Comparison of ENCODE assay signal across 8 cellular contexts in the genomic region with DNA sequence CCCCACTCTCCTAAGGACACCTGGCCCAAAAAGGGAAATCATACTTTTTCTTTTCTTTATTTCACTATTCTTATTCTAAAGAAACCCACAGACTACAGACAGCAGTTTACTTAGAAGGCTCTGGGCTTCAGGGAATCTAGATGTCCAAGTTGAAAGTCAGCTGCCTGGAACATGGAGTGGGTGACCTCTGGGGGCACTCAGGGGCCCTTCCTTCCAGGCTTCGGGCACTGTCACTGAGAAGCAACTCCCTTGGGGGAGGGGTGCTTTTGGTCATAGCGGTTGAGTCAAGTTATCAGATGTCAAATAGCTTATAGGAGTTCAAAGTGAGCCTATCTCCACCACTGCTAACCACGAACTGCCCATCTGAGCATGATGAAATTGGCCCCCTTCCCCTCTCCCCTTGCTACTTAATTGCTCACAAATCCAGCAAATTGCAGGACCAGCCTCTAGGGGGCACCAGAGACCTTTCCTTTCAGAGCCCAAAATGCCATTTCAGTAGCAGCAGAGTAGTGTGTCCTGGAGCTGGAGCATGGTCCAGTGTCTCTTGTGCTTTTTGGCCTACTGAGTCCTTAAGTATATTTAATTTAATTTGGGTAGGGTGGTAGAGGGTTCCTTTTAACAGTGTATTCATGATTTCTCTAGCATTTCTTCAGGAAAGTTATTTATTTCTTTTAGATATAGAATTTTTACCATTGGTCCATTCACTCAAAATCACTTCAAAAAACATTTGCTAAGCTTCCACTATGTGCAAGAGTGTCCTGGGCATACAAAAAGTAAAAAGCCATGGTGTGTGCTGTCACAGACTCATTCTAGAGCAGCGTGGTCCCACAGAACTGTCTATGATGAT.
A peak's percentile ranks its signal among the peaks of the same experiment; 100 is the strongest.
DNase-seq lines count a peak whose midpoint lies in the region; ATAC-seq lines count a peak whose summit lies in the region.

No MANE protein-coding gene starts in this region.

- no peak overlapping the region for H3K4me3 ChIP-seq in mesenchymal stem cell (ENCODE audit: insufficient read depth in 1 of 2, low read depth in 1 of 2, low read length in 2 of 2)

- ATAC-seq in HG03139 (IDR thresholded peaks at IDR 0.05; ENCODE audit: unreplicated experiment) (peak; percentile 69), GM21737 (IDR thresholded peaks at IDR 0.05; ENCODE audit: unreplicated experiment) (no peak)
- ATAC-seq in effector memory CD8-positive, alpha-beta T cell (replicated peaks) = peak; percentile 44

- no peak overlapping the region for H4K8ac ChIP-seq in mesenchymal stem cell (ENCODE audit: low read length)

- no peak overlapping the region for H2BK120ac ChIP-seq in mesenchymal stem cell (ENCODE audit: low read depth, low read length)

- H2BK5ac ChIP-seq in mesenchymal stem cell (ENCODE audit: low read depth, low read length, poor library complexity, severe bottlenecking) = no peak overlapping the region

- H3K27ac ChIP-seq in mesenchymal stem cell (ENCODE audit: low read length, poor library complexity, severe bottlenecking) = no peak overlapping the region

- H4K91ac ChIP-seq in mesenchymal stem cell (ENCODE audit: low read length) = no peak overlapping the region

- H3K4me1 ChIP-seq in mesenchymal stem cell (ENCODE audit: control insufficient read depth, insufficient read depth, low read depth, low read length) = peaks cover 2% of the 10 kb centered on the region

- H3K4me1 Mint-ChIP-seq in effector memory CD8-positive, alpha-beta T cell (ENCODE audit: low read depth in 2 of 2) = no peaks in the 10 kb centered on the region

- H2AFZ ChIP-seq in mesenchymal stem cell (ENCODE audit: low read depth, low read length) = no peak overlapping the region

- H3K4ac ChIP-seq in mesenchymal stem cell (ENCODE audit: low read depth in 1 of 2, low read length in 2 of 2) = no peak overlapping the region

- no peak overlapping the region for H3K4me3 Mint-ChIP-seq in effector memory CD8-positive, alpha-beta T cell

- WGBS in mesenchymal stem cell = 14% methylated on average over 4 of the region's 4 CpGs

- DNase-seq in GM04504 (ENCODE audit: low read depth) (peak; percentile 60), NCI-H748 treated with DMSO at 0.1 percent for 48 hours (lab: John Stamatoyannopoulos, UW) (peak; percentile 8), mesenchymal stem cell (peak; percentile 86)
- DNase-seq in activated CD8-positive, alpha-beta memory T cell treated with anti-CD3 and anti-CD28 coated beads for 1 hour (ENCODE audit: extremely low read depth in 1 of 2, low read depth in 1 of 2) = peak; percentile 23 to 49
- DNase-seq in effector memory CD8-positive, alpha-beta T cell = peak; percentile 68 to 72 (median 69)
- peak; percentile 39 to 48 for DNase-seq in stimulated activated CD8-positive, alpha-beta memory T cell treated with anti-CD3 and anti-CD28 coated beads, Interleukin-2, amount 100 ng/mL, for 1 hour (ENCODE audit: low read depth in 2 of 2)

- H3K14ac ChIP-seq in mesenchymal stem cell (ENCODE audit: low read length in 2 of 2) = no peak overlapping the region

- H3K79me1 ChIP-seq in mesenchymal stem cell (replicated peaks; ENCODE audit: low read length, poor library complexity, severe bottlenecking) = no peaks in the 10 kb centered on the region

- no peaks in the 10 kb centered on the region for H3K9me3 Mint-ChIP-seq in effector memory CD8-positive, alpha-beta T cell

- H3K27ac Mint-ChIP-seq in effector memory CD8-positive, alpha-beta T cell = no peak overlapping the region

- no peak overlapping the region for H3K4me2 ChIP-seq in mesenchymal stem cell (ENCODE audit: low read length, poor library complexity, severe bottlenecking)

- H2BK15ac ChIP-seq in mesenchymal stem cell (ENCODE audit: low read depth, poor library complexity, severe bottlenecking) = no peak overlapping the region

- no peaks in the 10 kb centered on the region for H3K36me3 Mint-ChIP-seq in effector memory CD8-positive, alpha-beta T cell (ENCODE audit: insufficient read depth)

- H3K36me3 ChIP-seq in mesenchymal stem cell (ENCODE audit: control insufficient read depth in 1 of 2, insufficient read depth in 2 of 2, low read depth in 1 of 2, low read length in 2 of 2) = no peaks in the 10 kb centered on the region

- H3K27me3 Mint-ChIP-seq in effector memory CD8-positive, alpha-beta T cell = peaks cover 23 to 24% of the 10 kb centered on the region in 2 donors

- no peak overlapping the region for H3K23ac ChIP-seq in mesenchymal stem cell (ENCODE audit: low read length in 2 of 2)

- H3K9me3 ChIP-seq in mesenchymal stem cell (ENCODE audit: control insufficient read depth, low read length) = no peaks in the 10 kb centered on the region

- no peaks in the 10 kb centered on the region for H3K27me3 ChIP-seq in mesenchymal stem cell (ENCODE audit: control insufficient read depth in 1 of 2, insufficient read depth in 1 of 2, low read length in 2 of 2)

- no peak overlapping the region for H3K18ac ChIP-seq in mesenchymal stem cell (ENCODE audit: low read depth in 1 of 2, low read length in 2 of 2)

- no peak overlapping the region for H2AK5ac ChIP-seq in mesenchymal stem cell (ENCODE audit: low read length, severe bottlenecking)

- H2BK12ac ChIP-seq in mesenchymal stem cell (ENCODE audit: low read length in 2 of 2) = no peak overlapping the region

- H3K9ac ChIP-seq in mesenchymal stem cell (ENCODE audit: low read length) = peak overlapping the region; percentile 9

Comparison
In these comparisons a context has a peak if more than half of its experiments do, and no peak if none do; other contexts are left out.
1. DNase-seq: peak in every context shown above with its lines; median percentile 86 in mesenchymal stem cell; 69 in effector memory CD8-positive, alpha-beta T cell; 60 in GM04504; 44 in stimulated activated CD8-positive, alpha-beta memory T cell treated with anti-CD3 and anti-CD28 coated beads, Interleukin-2, amount 100 ng/mL, for 1 hour; 36 in activated CD8-positive, alpha-beta memory T cell treated with anti-CD3 and anti-CD28 coated beads for 1 hour; 8 in NCI-H748 treated with DMSO at 0.1 percent for 48 hours.